ENCODE assay signal across 1 cellular context in the genomic region with DNA sequence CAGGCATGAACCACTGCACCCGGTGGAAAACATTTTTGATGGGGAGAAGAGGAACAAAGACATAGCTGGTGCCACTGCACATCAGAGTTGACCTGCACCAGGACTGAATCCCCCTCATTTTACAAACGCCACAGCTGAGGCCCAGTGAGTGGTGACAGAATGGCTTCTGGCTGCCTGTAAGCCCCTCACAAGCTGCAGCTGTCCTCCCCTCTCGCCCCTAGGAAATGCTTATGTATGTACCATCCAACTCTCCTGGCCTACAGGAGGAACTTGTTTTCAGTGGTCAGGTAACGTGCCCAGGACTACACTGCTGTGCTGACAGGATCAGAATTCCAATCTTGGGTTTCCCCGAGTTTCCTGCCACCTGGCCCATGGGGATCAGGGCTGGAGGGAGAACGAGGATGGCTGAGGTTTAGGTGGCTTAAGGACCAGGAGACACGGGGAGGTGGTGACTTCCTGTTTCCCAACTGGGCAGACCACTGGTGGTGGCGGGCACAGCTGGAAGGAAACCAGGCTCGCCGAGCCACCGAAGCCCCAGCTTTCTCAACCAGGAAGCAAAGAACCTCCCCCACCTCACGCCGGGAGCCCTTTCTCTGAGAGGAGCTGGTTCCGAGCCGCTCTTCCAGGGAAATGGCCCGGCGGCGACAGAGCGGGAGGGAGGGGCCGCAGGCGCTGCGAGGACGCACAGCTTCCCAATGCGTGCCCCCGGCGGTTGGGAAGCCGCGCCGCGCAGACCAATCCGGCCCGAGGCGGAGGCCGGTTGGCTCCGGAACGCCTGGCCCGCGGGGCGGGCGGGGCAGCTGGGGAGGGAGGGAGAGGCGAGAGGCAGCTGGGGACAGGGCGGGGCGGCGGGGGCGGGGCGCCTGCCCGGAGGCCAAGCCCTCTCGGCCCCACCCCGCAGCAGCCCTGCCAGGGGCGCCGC.
A peak's percentile ranks its signal among the peaks of the same experiment; 100 is the strongest.
TF ChIP-seq lines count a peak whose summit lies in the region.

No MANE protein-coding gene starts in this region.

TF ChIP-seq in K562, 482 proteins besides CTCF, POLR2A, EP300 and RAD21 (continued from another document and continues in another):
- TF ChIP-seq, protein P1, sequence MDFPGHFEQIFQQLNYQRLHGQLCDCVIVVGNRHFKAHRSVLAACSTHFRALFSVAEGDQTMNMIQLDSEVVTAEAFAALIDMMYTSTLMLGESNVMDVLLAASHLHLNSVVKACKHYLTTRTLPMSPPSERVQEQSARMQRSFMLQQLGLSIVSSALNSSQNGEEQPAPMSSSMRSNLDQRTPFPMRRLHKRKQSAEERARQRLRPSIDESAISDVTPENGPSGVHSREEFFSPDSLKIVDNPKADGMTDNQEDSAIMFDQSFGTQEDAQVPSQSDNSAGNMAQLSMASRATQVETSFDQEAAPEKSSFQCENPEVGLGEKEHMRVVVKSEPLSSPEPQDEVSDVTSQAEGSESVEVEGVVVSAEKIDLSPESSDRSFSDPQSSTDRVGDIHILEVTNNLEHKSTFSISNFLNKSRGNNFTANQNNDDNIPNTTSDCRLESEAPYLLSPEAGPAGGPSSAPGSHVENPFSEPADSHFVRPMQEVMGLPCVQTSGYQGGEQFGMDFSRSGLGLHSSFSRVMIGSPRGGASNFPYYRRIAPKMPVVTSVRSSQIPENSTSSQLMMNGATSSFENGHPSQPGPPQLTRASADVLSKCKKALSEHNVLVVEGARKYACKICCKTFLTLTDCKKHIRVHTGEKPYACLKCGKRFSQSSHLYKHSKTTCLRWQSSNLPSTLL (IDR thresholded peaks at IDR 0.05): no peak
- TF ChIP-seq ZNF766 (CRISPR knock-in tag; conservative IDR thresholded peaks at IDR 0.05) (peak; percentile 8; the same call in 1 of the 2 replicates), FOXK1 (CRISPR knock-in tag; IDR thresholded peaks at IDR 0.05; ENCODE audit: borderline replicate concordance) (no peak), PHF20 (IDR thresholded peaks at IDR 0.05; ENCODE audit: partially characterized antibody) (peak; percentile 84), ZNF263 (CRISPR knock-in tag; IDR thresholded peaks at IDR 0.05; ENCODE audit: borderline replicate concordance) (0 out of 2 replicates have a peak, but pooled peaks have one; percentile 14), TAF1 (IDR thresholded peaks at IDR 0.05; ENCODE audit: control insufficient read depth, extremely low read depth, insufficient read depth, low read length, severe bottlenecking) (peak; percentile 85), KDM4B (IDR thresholded peaks at IDR 0.05; ENCODE audit: borderline replicate concordance in 2 of 2, low read depth in 1 of 2) (peak in 1 of 2 experiments; percentile 69; a peak in 1 of 4 replicates), CBX3 (IDR thresholded peaks at IDR 0.05; ENCODE audit: borderline replicate concordance in 1 of 2, low read length in 2 of 2) (peak in 1 of 2 experiments; percentile 65; a peak in 1 of 3 replicates), KLF6 (CRISPR knock-in tag; IDR thresholded peaks at IDR 0.05; ENCODE audit: borderline replicate concordance) (peak; percentile 30; the same call in 1 of the 2 replicates), ZC3H4 (CRISPR knock-in tag; IDR thresholded peaks at IDR 0.05; ENCODE audit: borderline replicate concordance) (peak; percentile 86), CC2D1A (IDR thresholded peaks at IDR 0.05) (no peak), POLR2AphosphoS5 (IDR thresholded peaks at IDR 0.05; ENCODE audit: control insufficient read depth, insufficient read depth, low read depth, low read length) (peak; percentile 86), FIP1L1 (IDR thresholded peaks at IDR 0.05; ENCODE audit: low read depth, low read length, poor library complexity, severe bottlenecking) (no peak), SP1 (CRISPR knock-in tag; IDR thresholded peaks at IDR 0.05) (peak; percentile 75), SIN3B (IDR thresholded peaks at IDR 0.05; ENCODE audit: low read depth) (peak; percentile 58; the same call in 1 of the 2 replicates), NELFE (IDR thresholded peaks at IDR 0.05; ENCODE audit: insufficient read depth, insufficient read length) (no peak), TEAD1 (CRISPR knock-in tag; IDR thresholded peaks at IDR 0.05) (0 out of 4 replicates have a peak, but pooled peaks of 1 of the 2 experiments have one; percentile 31), KLF16 (IDR thresholded peaks at IDR 0.05) (peak; percentile 78), MBD2 (IDR thresholded peaks at IDR 0.05; ENCODE audit: borderline replicate concordance, low read depth) (peak; percentile 78; the same call in 1 of the 2 replicates), NFRKB (IDR thresholded peaks at IDR 0.05; ENCODE audit: low read depth) (peak; percentile 80; the same call in 1 of the 2 replicates), CHCHD3 (CRISPR knock-in tag; IDR thresholded peaks at IDR 0.05) (0 out of 2 replicates have a peak, but pooled peaks have one; percentile 67), ELF1 (tag; IDR thresholded peaks at IDR 0.05) (peak; percentile 78), YY1 (IDR thresholded peaks at IDR 0.05; ENCODE audit: borderline replicate concordance in 1 of 3, control insufficient read depth in 1 of 3, extremely low read depth in 1 of 3, insufficient read depth in 3 of 3, insufficient read length in 1 of 3, insufficient replicate concordance in 2 of 3, low read depth in 1 of 3, low read length in 2 of 3) (peak in 2 of 3 experiments; percentile 58 to 60), CREB1 (IDR thresholded peaks at IDR 0.05) (no peak; the same call in 1 of the 2 replicates), CREB1 (CRISPR knock-in tag; IDR thresholded peaks at IDR 0.05) (0 out of 2 replicates have a peak, but pooled peaks have one; percentile 17), POLR2AphosphoS2 (IDR thresholded peaks at IDR 0.05; ENCODE audit: low read length) (peak; percentile 87; the same call in 1 of the 2 replicates), TAF7 (tag; IDR thresholded peaks at IDR 0.05) (peak; percentile 68; the same call in 1 of the 2 replicates), BDP1 (IDR thresholded peaks at IDR 0.05; ENCODE audit: insufficient read depth, insufficient read length) (no peak), PYGO2 (tag; IDR thresholded peaks at IDR 0.05) (no peak), BRF1 (IDR thresholded peaks at IDR 0.05; ENCODE audit: borderline replicate concordance, extremely low read depth, insufficient read length) (no peak), RUNX1 (IDR thresholded peaks at IDR 0.05; ENCODE audit: low read depth) (no peak)
- TF ChIP-seq, protein P2, sequence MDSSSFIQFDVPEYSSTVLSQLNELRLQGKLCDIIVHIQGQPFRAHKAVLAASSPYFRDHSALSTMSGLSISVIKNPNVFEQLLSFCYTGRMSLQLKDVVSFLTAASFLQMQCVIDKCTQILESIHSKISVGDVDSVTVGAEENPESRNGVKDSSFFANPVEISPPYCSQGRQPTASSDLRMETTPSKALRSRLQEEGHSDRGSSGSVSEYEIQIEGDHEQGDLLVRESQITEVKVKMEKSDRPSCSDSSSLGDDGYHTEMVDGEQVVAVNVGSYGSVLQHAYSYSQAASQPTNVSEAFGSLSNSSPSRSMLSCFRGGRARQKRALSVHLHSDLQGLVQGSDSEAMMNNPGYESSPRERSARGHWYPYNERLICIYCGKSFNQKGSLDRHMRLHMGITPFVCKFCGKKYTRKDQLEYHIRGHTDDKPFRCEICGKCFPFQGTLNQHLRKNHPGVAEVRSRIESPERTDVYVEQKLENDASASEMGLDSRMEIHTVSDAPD (CRISPR knock-in tag; IDR thresholded peaks at IDR 0.05): no peak
- TF ChIP-seq, protein P3, sequence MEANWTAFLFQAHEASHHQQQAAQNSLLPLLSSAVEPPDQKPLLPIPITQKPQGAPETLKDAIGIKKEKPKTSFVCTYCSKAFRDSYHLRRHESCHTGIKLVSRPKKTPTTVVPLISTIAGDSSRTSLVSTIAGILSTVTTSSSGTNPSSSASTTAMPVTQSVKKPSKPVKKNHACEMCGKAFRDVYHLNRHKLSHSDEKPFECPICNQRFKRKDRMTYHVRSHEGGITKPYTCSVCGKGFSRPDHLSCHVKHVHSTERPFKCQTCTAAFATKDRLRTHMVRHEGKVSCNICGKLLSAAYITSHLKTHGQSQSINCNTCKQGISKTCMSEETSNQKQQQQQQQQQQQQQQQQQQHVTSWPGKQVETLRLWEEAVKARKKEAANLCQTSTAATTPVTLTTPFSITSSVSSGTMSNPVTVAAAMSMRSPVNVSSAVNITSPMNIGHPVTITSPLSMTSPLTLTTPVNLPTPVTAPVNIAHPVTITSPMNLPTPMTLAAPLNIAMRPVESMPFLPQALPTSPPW (CRISPR knock-in tag; IDR thresholded peaks at IDR 0.05): peak; percentile 99
- TF ChIP-seq, protein P4, sequence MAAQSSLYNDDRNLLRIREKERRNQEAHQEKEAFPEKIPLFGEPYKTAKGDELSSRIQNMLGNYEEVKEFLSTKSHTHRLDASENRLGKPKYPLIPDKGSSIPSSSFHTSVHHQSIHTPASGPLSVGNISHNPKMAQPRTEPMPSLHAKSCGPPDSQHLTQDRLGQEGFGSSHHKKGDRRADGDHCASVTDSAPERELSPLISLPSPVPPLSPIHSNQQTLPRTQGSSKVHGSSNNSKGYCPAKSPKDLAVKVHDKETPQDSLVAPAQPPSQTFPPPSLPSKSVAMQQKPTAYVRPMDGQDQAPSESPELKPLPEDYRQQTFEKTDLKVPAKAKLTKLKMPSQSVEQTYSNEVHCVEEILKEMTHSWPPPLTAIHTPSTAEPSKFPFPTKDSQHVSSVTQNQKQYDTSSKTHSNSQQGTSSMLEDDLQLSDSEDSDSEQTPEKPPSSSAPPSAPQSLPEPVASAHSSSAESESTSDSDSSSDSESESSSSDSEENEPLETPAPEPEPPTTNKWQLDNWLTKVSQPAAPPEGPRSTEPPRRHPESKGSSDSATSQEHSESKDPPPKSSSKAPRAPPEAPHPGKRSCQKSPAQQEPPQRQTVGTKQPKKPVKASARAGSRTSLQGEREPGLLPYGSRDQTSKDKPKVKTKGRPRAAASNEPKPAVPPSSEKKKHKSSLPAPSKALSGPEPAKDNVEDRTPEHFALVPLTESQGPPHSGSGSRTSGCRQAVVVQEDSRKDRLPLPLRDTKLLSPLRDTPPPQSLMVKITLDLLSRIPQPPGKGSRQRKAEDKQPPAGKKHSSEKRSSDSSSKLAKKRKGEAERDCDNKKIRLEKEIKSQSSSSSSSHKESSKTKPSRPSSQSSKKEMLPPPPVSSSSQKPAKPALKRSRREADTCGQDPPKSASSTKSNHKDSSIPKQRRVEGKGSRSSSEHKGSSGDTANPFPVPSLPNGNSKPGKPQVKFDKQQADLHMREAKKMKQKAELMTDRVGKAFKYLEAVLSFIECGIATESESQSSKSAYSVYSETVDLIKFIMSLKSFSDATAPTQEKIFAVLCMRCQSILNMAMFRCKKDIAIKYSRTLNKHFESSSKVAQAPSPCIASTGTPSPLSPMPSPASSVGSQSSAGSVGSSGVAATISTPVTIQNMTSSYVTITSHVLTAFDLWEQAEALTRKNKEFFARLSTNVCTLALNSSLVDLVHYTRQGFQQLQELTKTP (IDR thresholded peaks at IDR 0.05; ENCODE audit: low read depth in 1 of 2, partially characterized antibody in 2 of 2): peak in 1 of 2 experiments; percentile 27
- TF ChIP-seq, protein P5, sequence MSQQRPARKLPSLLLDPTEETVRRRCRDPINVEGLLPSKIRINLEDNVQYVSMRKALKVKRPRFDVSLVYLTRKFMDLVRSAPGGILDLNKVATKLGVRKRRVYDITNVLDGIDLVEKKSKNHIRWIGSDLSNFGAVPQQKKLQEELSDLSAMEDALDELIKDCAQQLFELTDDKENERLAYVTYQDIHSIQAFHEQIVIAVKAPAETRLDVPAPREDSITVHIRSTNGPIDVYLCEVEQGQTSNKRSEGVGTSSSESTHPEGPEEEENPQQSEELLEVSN (IDR thresholded peaks at IDR 0.05; ENCODE audit: borderline replicate concordance in 1 of 2, extremely low read depth in 1 of 2, insufficient read depth in 1 of 2, insufficient read length in 1 of 2, low read depth in 1 of 2, low read length in 1 of 2, poor library complexity in 1 of 2, severe bottlenecking in 1 of 2): peak; percentile 70 to 94
- TF ChIP-seq, protein P6, sequence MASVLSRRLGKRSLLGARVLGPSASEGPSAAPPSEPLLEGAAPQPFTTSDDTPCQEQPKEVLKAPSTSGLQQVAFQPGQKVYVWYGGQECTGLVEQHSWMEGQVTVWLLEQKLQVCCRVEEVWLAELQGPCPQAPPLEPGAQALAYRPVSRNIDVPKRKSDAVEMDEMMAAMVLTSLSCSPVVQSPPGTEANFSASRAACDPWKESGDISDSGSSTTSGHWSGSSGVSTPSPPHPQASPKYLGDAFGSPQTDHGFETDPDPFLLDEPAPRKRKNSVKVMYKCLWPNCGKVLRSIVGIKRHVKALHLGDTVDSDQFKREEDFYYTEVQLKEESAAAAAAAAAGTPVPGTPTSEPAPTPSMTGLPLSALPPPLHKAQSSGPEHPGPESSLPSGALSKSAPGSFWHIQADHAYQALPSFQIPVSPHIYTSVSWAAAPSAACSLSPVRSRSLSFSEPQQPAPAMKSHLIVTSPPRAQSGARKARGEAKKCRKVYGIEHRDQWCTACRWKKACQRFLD (CRISPR knock-in tag; IDR thresholded peaks at IDR 0.05): 0 out of 2 replicates have a peak, but pooled peaks have one; percentile 68
- TF ChIP-seq, protein P7, sequence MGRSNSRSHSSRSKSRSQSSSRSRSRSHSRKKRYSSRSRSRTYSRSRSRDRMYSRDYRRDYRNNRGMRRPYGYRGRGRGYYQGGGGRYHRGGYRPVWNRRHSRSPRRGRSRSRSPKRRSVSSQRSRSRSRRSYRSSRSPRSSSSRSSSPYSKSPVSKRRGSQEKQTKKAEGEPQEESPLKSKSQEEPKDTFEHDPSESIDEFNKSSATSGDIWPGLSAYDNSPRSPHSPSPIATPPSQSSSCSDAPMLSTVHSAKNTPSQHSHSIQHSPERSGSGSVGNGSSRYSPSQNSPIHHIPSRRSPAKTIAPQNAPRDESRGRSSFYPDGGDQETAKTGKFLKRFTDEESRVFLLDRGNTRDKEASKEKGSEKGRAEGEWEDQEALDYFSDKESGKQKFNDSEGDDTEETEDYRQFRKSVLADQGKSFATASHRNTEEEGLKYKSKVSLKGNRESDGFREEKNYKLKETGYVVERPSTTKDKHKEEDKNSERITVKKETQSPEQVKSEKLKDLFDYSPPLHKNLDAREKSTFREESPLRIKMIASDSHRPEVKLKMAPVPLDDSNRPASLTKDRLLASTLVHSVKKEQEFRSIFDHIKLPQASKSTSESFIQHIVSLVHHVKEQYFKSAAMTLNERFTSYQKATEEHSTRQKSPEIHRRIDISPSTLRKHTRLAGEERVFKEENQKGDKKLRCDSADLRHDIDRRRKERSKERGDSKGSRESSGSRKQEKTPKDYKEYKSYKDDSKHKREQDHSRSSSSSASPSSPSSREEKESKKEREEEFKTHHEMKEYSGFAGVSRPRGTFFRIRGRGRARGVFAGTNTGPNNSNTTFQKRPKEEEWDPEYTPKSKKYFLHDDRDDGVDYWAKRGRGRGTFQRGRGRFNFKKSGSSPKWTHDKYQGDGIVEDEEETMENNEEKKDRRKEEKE (IDR thresholded peaks at IDR 0.05; ENCODE audit: borderline replicate concordance in 1 of 2, control insufficient read depth in 1 of 2, low read depth in 2 of 2, low read length in 1 of 2): 0 out of 4 replicates have a peak, but pooled peaks of 1 of the 2 experiments have one; percentile 17
- TF ChIP-seq, protein P8, sequence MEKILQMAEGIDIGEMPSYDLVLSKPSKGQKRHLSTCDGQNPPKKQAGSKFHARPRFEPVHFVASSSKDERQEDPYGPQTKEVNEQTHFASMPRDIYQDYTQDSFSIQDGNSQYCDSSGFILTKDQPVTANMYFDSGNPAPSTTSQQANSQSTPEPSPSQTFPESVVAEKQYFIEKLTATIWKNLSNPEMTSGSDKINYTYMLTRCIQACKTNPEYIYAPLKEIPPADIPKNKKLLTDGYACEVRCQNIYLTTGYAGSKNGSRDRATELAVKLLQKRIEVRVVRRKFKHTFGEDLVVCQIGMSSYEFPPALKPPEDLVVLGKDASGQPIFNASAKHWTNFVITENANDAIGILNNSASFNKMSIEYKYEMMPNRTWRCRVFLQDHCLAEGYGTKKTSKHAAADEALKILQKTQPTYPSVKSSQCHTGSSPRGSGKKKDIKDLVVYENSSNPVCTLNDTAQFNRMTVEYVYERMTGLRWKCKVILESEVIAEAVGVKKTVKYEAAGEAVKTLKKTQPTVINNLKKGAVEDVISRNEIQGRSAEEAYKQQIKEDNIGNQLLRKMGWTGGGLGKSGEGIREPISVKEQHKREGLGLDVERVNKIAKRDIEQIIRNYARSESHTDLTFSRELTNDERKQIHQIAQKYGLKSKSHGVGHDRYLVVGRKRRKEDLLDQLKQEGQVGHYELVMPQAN (IDR thresholded peaks at IDR 0.05; ENCODE audit: borderline replicate concordance): peak; percentile 32; the same call in 1 of the 2 replicates
